16 cellular contexts compared by ENCODE assay signal in genomic region chr1:31784356-31785019, GRCh38. TPM values are rescaled to one million over a fixed set of nuclear protein-coding genes. Genes with fewer than 3 reads are reported as not detected.
A peak's percentile ranks its signal among the peaks of the same experiment; 100 is the strongest.
DNase-seq lines count a peak whose midpoint lies in the region; ATAC-seq and TF ChIP-seq lines count a peak whose summit lies in the region.
"Had no signal": no experiment of that assay in that cellular context is flagged by ENCODE, and none has a peak within 500 bp of the region (broad histone marks: within the 10 kb centered on the region; RNA-seq: fewer than 3 reads in every experiment).

No MANE protein-coding gene starts in this region.

- no peak overlapping the region for H4K8ac ChIP-seq in neuronal stem cell (ENCODE audit: low read depth, low read length)

- H2BK5ac ChIP-seq in neuronal stem cell (ENCODE audit: low read length), result no peak overlapping the region

- peaks cover 50 to 92% (median 81%) of the 10 kb centered on the region in 10 experiments for H3K4me1 ChIP-seq in BLaER1 treated with 17β-estradiol and CSF1 and Interleukin-3, amounts not matched to agents 10 nM and 100 nM
- H3K4me1 ChIP-seq in Loucy (ENCODE audit: insufficient read depth, low read length, poor library complexity, severe bottlenecking) (peaks cover 49% of the 10 kb centered on the region), neuronal stem cell (ENCODE audit: control insufficient read depth in 2 of 2, insufficient read depth in 1 of 2, low read depth in 1 of 2, low read length in 2 of 2) (peaks cover 29 to 63% of the 10 kb centered on the region in 2 donors)
- H3K4me1 ChIP-seq: colonic mucosa had no signal

- peak overlapping the region in 9 of 11 experiments; percentile 59 to 80 (median 65); a peak in 18 of 22 replicates for H3K27ac ChIP-seq in BLaER1 treated with 17β-estradiol and CSF1 and Interleukin-3, amounts not matched to agents 10 nM and 100 nM
- H3K27ac ChIP-seq in dorsolateral prefrontal cortex, result peak overlapping the region in 34 of 59 donors; percentile 7 to 72 (median 38)
- H3K27ac ChIP-seq in neuronal stem cell (replicated peaks; ENCODE audit: low read length), result no peak overlapping the region
- H3K27ac ChIP-seq: colonic mucosa, right atrium auricular region, SK-N-MC had no signal

- H3K18ac ChIP-seq in neuronal stem cell (ENCODE audit: low read length), result no peak overlapping the region

- intact Hi-C loops in dorsolateral prefrontal cortex (cut with DNase I), result loop anchor here (5.0 kb wide), 3 partner anchors 72 to 222 kb away; no protein-coding TSS in a partner anchor

- H2BK15ac ChIP-seq in neuronal stem cell (ENCODE audit: low read length), result peak overlapping the region; percentile 44

- H3K27me3 ChIP-seq in BLaER1 treated with 17β-estradiol and CSF1 and Interleukin-3, amounts not matched to agents 10 nM and 100 nM, result no peaks in the 10 kb centered on the region
- H3K27me3 ChIP-seq in Loucy (ENCODE audit: insufficient read depth, low read length, poor library complexity, severe bottlenecking) (no peaks in the 10 kb centered on the region), dorsolateral prefrontal cortex (no peaks in the 10 kb centered on the region), neuronal stem cell (ENCODE audit: control insufficient read depth in 3 of 3, insufficient read depth in 3 of 3, low read depth in 1 of 3, low read length in 3 of 3) (peaks cover 0 to 5% (median 0%) of the 10 kb centered on the region in 3 experiments)
- H3K27me3 ChIP-seq: colonic mucosa, right atrium auricular region had no signal

- H3K9me2 ChIP-seq in Loucy (replicated peaks; ENCODE audit: low read depth, low read length), result no peaks in the 10 kb centered on the region

- no peak for TF ChIP-seq CTCF in Loucy (conservative IDR thresholded peaks at IDR 0.05; ENCODE audit: low read length)
- no peak for TF ChIP-seq CTCF in dorsolateral prefrontal cortex (IDR thresholded peaks at IDR 0.05 in 54 of 56, conservative IDR thresholded peaks at IDR 0.05 in 2 of 56; ENCODE audit: low read depth in 1 of 56, partially characterized antibody in 56 of 56)

- peak overlapping the region in 10 of 11 experiments; percentile 29 to 71 (median 52); a peak in 15 of 22 replicates for H3K9ac ChIP-seq in BLaER1 treated with 17β-estradiol and CSF1 and Interleukin-3, amounts not matched to agents 10 nM and 100 nM
- H3K9ac ChIP-seq in Loucy (ENCODE audit: low read depth, low read length, poor library complexity, severe bottlenecking), result peak overlapping the region; percentile 9
- peak overlapping the region; percentile 46 for H3K9ac ChIP-seq in neuronal stem cell (ENCODE audit: low read depth, low read length, poor library complexity)

- H3K23ac ChIP-seq in neuronal stem cell (ENCODE audit: low read depth, low read length, poor library complexity), result peak overlapping the region; percentile 27

- no peak for ATAC-seq in GM18520 (IDR thresholded peaks at IDR 0.05; ENCODE audit: unreplicated experiment)

- H3K9me3 ChIP-seq in BLaER1 treated with 17β-estradiol and CSF1 and Interleukin-3, amounts not matched to agents 10 nM and 100 nM (replicated peaks in 1 of 11), result no peaks in the 10 kb centered on the region
- H3K9me3 ChIP-seq in Loucy (ENCODE audit: insufficient read depth, low read depth, low read length), result no peaks in the 10 kb centered on the region
- no peaks in the 10 kb centered on the region for H3K9me3 ChIP-seq in neuronal stem cell (replicated peaks in 1 of 2; ENCODE audit: control insufficient read depth in 2 of 2, insufficient read depth in 1 of 2, low read depth in 1 of 2, low read length in 2 of 2)
- H3K9me3 ChIP-seq: Caco-2, colonic mucosa, right atrium auricular region had no signal

- peak in 3 of 10 donors; percentile 2 to 37 (median 37) for DNase-seq in dorsolateral prefrontal cortex
- no peak for DNase-seq in neuronal stem cell (ENCODE audit: low spot score)
- DNase-seq in SW480 (ENCODE audit: low spot score), result no peak
- DNase-seq in NCI-H345 treated with DMSO at 0.1 percent for 48 hours (lab: John Stamatoyannopoulos, UW; ENCODE audit: unreplicated experiment), result no peak
- no peak for DNase-seq in OCI-M2 (lab: John Stamatoyannopoulos, UW; ENCODE audit: unreplicated experiment)
- DNase-seq: activated naive CD4-positive, alpha-beta T cell treated with anti-CD3 and anti-CD28 coated beads for 36 hours; colonic mucosa; foreskin fibroblast; NCI-H748 treated with DMSO at 0.1 percent for 48 hours; nucleus accumbens had no signal

- H3K79me1 ChIP-seq in neuronal stem cell (ENCODE audit: low read depth, low read length), result no peaks in the 10 kb centered on the region

- no peaks in the 10 kb centered on the region for H3K36me3 ChIP-seq in BLaER1 treated with 17β-estradiol and CSF1 and Interleukin-3, amounts not matched to agents 10 nM and 100 nM
- H3K36me3 ChIP-seq in Loucy (ENCODE audit: insufficient read depth, low read length) (no peaks in the 10 kb centered on the region), neuronal stem cell (replicated peaks in 1 of 2; ENCODE audit: control insufficient read depth in 2 of 2, insufficient read depth in 2 of 2, low read length in 2 of 2) (no peaks in the 10 kb centered on the region)
- H3K36me3 ChIP-seq: colonic mucosa, right atrium auricular region had no signal

- H3F3A ChIP-seq in Loucy (ENCODE audit: low read depth), result no peaks in the 10 kb centered on the region

- H3K14ac ChIP-seq in neuronal stem cell (ENCODE audit: low read length), result no peak overlapping the region

- no peak overlapping the region for H2AFZ ChIP-seq in Loucy (ENCODE audit: low read length)
- peak overlapping the region; percentile 36 for H2AFZ ChIP-seq in neuronal stem cell (ENCODE audit: low read length)

- no peak overlapping the region for H3K4ac ChIP-seq in neuronal stem cell (ENCODE audit: low read length)

- no peak overlapping the region for H2BK12ac ChIP-seq in neuronal stem cell (ENCODE audit: low read length)

- no peak overlapping the region for H4K91ac ChIP-seq in neuronal stem cell (ENCODE audit: low read depth, low read length, poor library complexity)

- H2AK5ac ChIP-seq in neuronal stem cell (ENCODE audit: low read depth, low read length), result no peak overlapping the region

- H3K4me3 ChIP-seq in BLaER1 treated with 17β-estradiol and CSF1 and Interleukin-3, amounts not matched to agents 10 nM and 100 nM, result no peak overlapping the region
- H3K4me3 ChIP-seq in Loucy (ENCODE audit: low read length, poor library complexity, severe bottlenecking), result no peak overlapping the region
- H3K4me3 ChIP-seq in dorsolateral prefrontal cortex, result no peak overlapping the region
- H3K4me3 ChIP-seq in neuronal stem cell (ENCODE audit: low read length in 2 of 2), result no peak overlapping the region
- H3K4me3 ChIP-seq: colonic mucosa, right atrium auricular region, SK-N-MC had no signal

- H2BK120ac ChIP-seq in neuronal stem cell (ENCODE audit: low read depth, low read length), result no peak overlapping the region

- no CpG with 5 or more reads among the region's 4 CpGs for WGBS in neuronal stem cell (ENCODE audit: extremely low coverage in 2 of 2, insufficient read length in 2 of 2, insufficient replicate concordance in 1 of 2), 2 donors

- H4K20me1 ChIP-seq in BLaER1 treated with 17β-estradiol and CSF1 and Interleukin-3, amounts not matched to agents 10 nM and 100 nM, result no peaks in the 10 kb centered on the region
- H4K20me1 ChIP-seq in Loucy (ENCODE audit: insufficient read depth, low read length, poor library complexity, severe bottlenecking), result no peaks in the 10 kb centered on the region

- H3K79me2 ChIP-seq in Loucy (ENCODE audit: insufficient read depth, low read length), result no peaks in the 10 kb centered on the region

- peak overlapping the region; percentile 56 to 96 (median 74) for H3K4me2 ChIP-seq in BLaER1 treated with 17β-estradiol and CSF1 and Interleukin-3, amounts not matched to agents 10 nM and 100 nM
- H3K4me2 ChIP-seq in Loucy (ENCODE audit: low read depth, low read length, poor library complexity, severe bottlenecking) (no peak overlapping the region), neuronal stem cell (ENCODE audit: insufficient read depth, low read length, poor library complexity, severe bottlenecking) (no peak overlapping the region)

RNA-seq across cellular contexts. Expression of gene ADGRB2, which starts 20.3 kb away (rescaled TPM):
- 100 to 1,000 TPM; 101 to 272 (median 186) TPM for total RNA-seq in dorsolateral prefrontal cortex
- polyA plus RNA-seq in neuronal stem cell (2013, experiment 1 of 2), result 25.2 TPM
- polyA plus RNA-seq in neuronal stem cell (2013, experiment 2 of 2), result 24.4 TPM

RNA-seq across cellular contexts. Expression of gene SPOCD1, which starts 31.3 kb away (rescaled TPM):
- 1 to 10 TPM in 68 of 120 experiments, under 1 TPM in 48, not detected in 4; 0.14 to 9.4 (median 1.1) TPM for total RNA-seq in dorsolateral prefrontal cortex
- 1.1 TPM for polyA plus RNA-seq in neuronal stem cell (2013, experiment 1 of 2)
- 0.97 TPM for polyA plus RNA-seq in neuronal stem cell (2013, experiment 2 of 2)

Comparison
In these comparisons a context has a peak if more than half of its experiments do, and no peak if none do; other contexts are left out.
1. H3K4me2 ChIP-seq: peak in BLaER1 treated with 17β-estradiol and CSF1 and Interleukin-3, amounts not matched to agents 10 nM and 100 nM (11 of 11); none in Loucy (single experiment) and neuronal stem cell (single experiment).
2. Peak in every context shown above with its lines, with median percentiles within 50 percentile points of each other: H3K9ac ChIP-seq.